Comparison of ENCODE assay signal across 14 cellular contexts in genomic region chr4:156321203-156321602, GRCh38.
DNase-seq lines count a peak whose midpoint lies in the region; ATAC-seq and TF ChIP-seq lines count a peak whose summit lies in the region.
"Had no signal": no experiment of that assay in that cellular context is flagged by ENCODE, and none has a peak within 500 bp of the region (broad histone marks: within the 10 kb centered on the region; RNA-seq: fewer than 3 reads in every experiment).

No MANE protein-coding gene starts in this region.

- no peak overlapping the region for H4K5ac ChIP-seq in IMR-90 (ENCODE audit: low read depth, low read length)

- no peaks in the 10 kb centered on the region for H4K20me1 ChIP-seq in IMR-90 (ENCODE audit: insufficient read depth, low read length)

- H3K14ac ChIP-seq in IMR-90 (replicated peaks; ENCODE audit: low read depth, low read length) = no peak overlapping the region

- H2BK5ac ChIP-seq in IMR-90 (ENCODE audit: low read depth, low read length, poor library complexity, severe bottlenecking) = no peak overlapping the region

- no peak overlapping the region for H3K56ac ChIP-seq in IMR-90 (ENCODE audit: extremely low read depth, insufficient read depth, low read length)

- no peak overlapping the region for H3K27ac ChIP-seq in IMR-90 (ENCODE audit: insufficient read depth, low read length)
- H3K27ac ChIP-seq in effector memory CD4-positive, alpha-beta T cell (ENCODE audit: insufficient read depth, low read length, poor library complexity, severe bottlenecking) = no peak overlapping the region
- H3K27ac ChIP-seq: ovary, tibial nerve had no signal

- no peaks in the 10 kb centered on the region for H3K79me1 ChIP-seq in IMR-90 (ENCODE audit: low read depth in 1 of 2, low read length in 2 of 2)

- H3K4me2 ChIP-seq in IMR-90 (ENCODE audit: low read depth, low read length) = peak overlapping the region; percentile 72; the same call in 1 of the 2 replicates

- no peak overlapping the region for H3K18ac ChIP-seq in IMR-90 (ENCODE audit: low read depth, low read length)

- H3K4ac ChIP-seq in IMR-90 (ENCODE audit: low read depth, low read length) = no peak overlapping the region

- intact Hi-C loops in IMR-90 (cut with micrococcal nuclease) = no loop called here

- H3K23ac ChIP-seq in IMR-90 (ENCODE audit: low read depth, low read length) = no peak overlapping the region; the same call in 1 of the 2 replicates

- H2AFZ ChIP-seq in IMR-90 (replicated peaks; ENCODE audit: low read length, poor library complexity) = no peak overlapping the region

- 0% methylated on average over 1 of the region's 2 CpGs; no CpG with 5 or more reads in 1 of the 2 experiments for WGBS in IMR-90 (ENCODE audit: extremely low coverage in 2 of 2, insufficient read length in 1 of 2), 2 experiments

- TF ChIP-seq CTCF in AG09309 (IDR thresholded peaks at IDR 0.05; ENCODE audit: control insufficient read depth, insufficient read depth, low read depth, low read length, missing control alignments) = no peak
- no peak for TF ChIP-seq CTCF in IMR-90 (conservative IDR thresholded peaks at IDR 0.05; ENCODE audit: low read depth, low read length)
- TF ChIP-seq CTCF in cardiac fibroblast (IDR thresholded peaks at IDR 0.05; ENCODE audit: low read depth, low read length) = no peak

- DNase-seq in AG09309 (ENCODE audit: low read depth) = peak; percentile 84
- DNase-seq in IMR-90 = peak; percentile 94
- peak; percentile 72 to 88 for DNase-seq in cardiac fibroblast (ENCODE audit: low read depth in 2 of 2)
- peak; percentile 92 for DNase-seq in kidney tubule cell (ENCODE audit: low spot score)
- DNase-seq in NCI-H2196 treated with DMSO at 0.1 percent for 48 hours (lab: John Stamatoyannopoulos, UW; ENCODE audit: unreplicated experiment) = no peak
- no peak for DNase-seq in effector memory CD4-positive, alpha-beta T cell
- DNase-seq: DMS53, midbrain, NCI-H1694 treated with DMSO at 0.1 percent for 48 hours, NCI-H748 treated with DMSO at 0.1 percent for 48 hours, ovary had no signal

- H3K4me3 ChIP-seq in AG09309 (ENCODE audit: control insufficient read depth, low read depth, low read length) (no peak overlapping the region), IMR-90 (ENCODE audit: insufficient read depth, low read depth, low read length) (no peak overlapping the region), cardiac fibroblast (replicated peaks in 1 of 2; ENCODE audit: low read depth in 2 of 2, low read length in 2 of 2) (no peak overlapping the region)
- no peak overlapping the region for H3K4me3 ChIP-seq in effector memory CD4-positive, alpha-beta T cell (ENCODE audit: insufficient read depth, low read depth, low read length, poor library complexity, severe bottlenecking)
- H3K4me3 ChIP-seq: ovary, tibial nerve had no signal

- in situ Hi-C loops in IMR-90 (cut with MboI; ENCODE audit: low sequenced_read_pairs) = no loop called here

- H2BK15ac ChIP-seq in IMR-90 (ENCODE audit: low read depth, low read length) = no peak overlapping the region

- no peaks in the 10 kb centered on the region for H3K9me1 ChIP-seq in IMR-90 (ENCODE audit: insufficient read depth, low read length)

- no peak overlapping the region for H2AK5ac ChIP-seq in IMR-90 (ENCODE audit: low read depth, low read length)

- no peak overlapping the region for H4K8ac ChIP-seq in IMR-90 (ENCODE audit: low read depth in 2 of 2, low read length in 2 of 2)

- peak; percentile 86 for ATAC-seq in IMR-90 (ENCODE audit: low read depth)
- no peak for ATAC-seq in GM18867 (IDR thresholded peaks at IDR 0.05; ENCODE audit: unreplicated experiment)
- no peak for ATAC-seq in HG02970 (IDR thresholded peaks at IDR 0.05; ENCODE audit: low FRiP score, unreplicated experiment)

- POLR2A ChIA-PET in IMR-90 (lab: Charles Lee; ENCODE audit: unreplicated experiment) = no interaction called here

- H3K27me3 ChIP-seq in IMR-90 (ENCODE audit: control insufficient read depth, insufficient read depth, low read length) = no peaks in the 10 kb centered on the region
- no peaks in the 10 kb centered on the region for H3K27me3 ChIP-seq in effector memory CD4-positive, alpha-beta T cell (replicated peaks; ENCODE audit: control insufficient read depth, insufficient read depth, low read length, poor library complexity, severe bottlenecking)
- H3K27me3 ChIP-seq: ovary, tibial nerve had no signal

- no peaks in the 10 kb centered on the region for H3K36me3 ChIP-seq in IMR-90 (ENCODE audit: control insufficient read depth, insufficient read depth, low read length)
- H3K36me3 ChIP-seq in effector memory CD4-positive, alpha-beta T cell (ENCODE audit: control insufficient read depth, insufficient read depth, low read length) = no peaks in the 10 kb centered on the region
- H3K36me3 ChIP-seq: ovary, tibial nerve had no signal

- no peaks in the 10 kb centered on the region for H3K9me3 ChIP-seq in IMR-90 (ENCODE audit: control insufficient read depth, insufficient read depth, low read length)
- no peaks in the 10 kb centered on the region for H3K9me3 ChIP-seq in effector memory CD4-positive, alpha-beta T cell (ENCODE audit: control insufficient read depth, low read length)
- H3K9me3 ChIP-seq: ovary had no signal

- H2BK120ac ChIP-seq in IMR-90 (ENCODE audit: low read depth, low read length) = no peak overlapping the region

- no peak for TF ChIP-seq POLR2A in IMR-90 (IDR thresholded peaks at IDR 0.05; ENCODE audit: low read depth, low read length)

- H3K4me1 ChIP-seq in IMR-90 (ENCODE audit: control insufficient read depth, insufficient read depth, low read length) = peaks cover 2% of the 10 kb centered on the region
- no peaks in the 10 kb centered on the region for H3K4me1 ChIP-seq in effector memory CD4-positive, alpha-beta T cell (ENCODE audit: control insufficient read depth, insufficient read depth, low read length, poor library complexity, severe bottlenecking)
- H3K4me1 ChIP-seq: tibial nerve had no signal

- no peak overlapping the region for H2BK20ac ChIP-seq in IMR-90 (ENCODE audit: low read depth, low read length)

- no peak; the same call in 1 of the 2 replicates for TF ChIP-seq RAD21 in IMR-90 (IDR thresholded peaks at IDR 0.05; ENCODE audit: low read length)

- no peak overlapping the region for H3K9ac ChIP-seq in IMR-90 (ENCODE audit: low read depth, low read length)

- no peak overlapping the region for H4K91ac ChIP-seq in IMR-90 (ENCODE audit: insufficient read depth, low read depth, low read length)

- CTCF ChIA-PET in IMR-90 (lab: Yijun Ruan, JAX) = interaction anchor here (0.8 kb wide), 1 partner anchor 13 kb away, joined by 3 read pairs; no protein-coding TSS in a partner anchor

- H2AK9ac ChIP-seq in IMR-90 (replicated peaks; ENCODE audit: low read depth, low read length, poor library complexity) = no peak overlapping the region

- no TSS peak for BruUV-seq in IMR-90 (replicated peaks; lab: Mats Ljungman, UMichigan)

- dilution Hi-C loops in IMR-90 (cut with HindIII; ENCODE audit: low sequenced_read_pairs, unreplicated experiment) = no loop called here

TF ChIP-seq in IMR-90, 13 proteins besides CTCF, POLR2A, EP300 and RAD21:
- TF ChIP-seq MAFK (IDR thresholded peaks at IDR 0.05; ENCODE audit: low read depth, low read length) (peak; percentile 52), MAZ (IDR thresholded peaks at IDR 0.05; ENCODE audit: borderline replicate concordance, low read depth, low read length) (no peak), RFX5 (IDR thresholded peaks at IDR 0.05; ENCODE audit: low read depth, low read length) (no peak), FOS (IDR thresholded peaks at IDR 0.05; ENCODE audit: low read depth, low read length) (no peak), NFE2L2 (IDR thresholded peaks at IDR 0.05; ENCODE audit: low read depth, low read length) (no peak), BHLHE40 (IDR thresholded peaks at IDR 0.05; ENCODE audit: low read depth, low read length) (peak; percentile 50; the same call in 1 of the 2 replicates), SMC3 (IDR thresholded peaks at IDR 0.05; ENCODE audit: low read depth, low read length) (no peak)

Comparison
In these comparisons a context has a peak if more than half of its experiments do, and no peak if none do; other contexts are left out.
1. DNase-seq: peak in AG09309 (single experiment), IMR-90 (single experiment), cardiac fibroblast (2 of 2) and kidney tubule cell (single experiment); none in NCI-H2196 treated with DMSO at 0.1 percent for 48 hours (single experiment) and effector memory CD4-positive, alpha-beta T cell (0 of 3).